Comparison of ENCODE assay signal across 8 cellular contexts in genomic region chr1:192580351-192580962, GRCh38. TPM values are rescaled to one million over a fixed set of nuclear protein-coding genes. Genes with fewer than 3 reads are reported as not detected.
DNase-seq lines count a peak whose midpoint lies in the region; ATAC-seq and TF ChIP-seq lines count a peak whose summit lies in the region.

No MANE protein-coding gene starts in this region.

- CTCF ChIA-PET in WTC11 (lab: Charles Lee) = interaction anchor here (1.4 kb wide), 1 partner anchor 103 kb away, joined by 7 read pairs; no protein-coding TSS in a partner anchor

- no peaks in the 10 kb centered on the region for H3K27me3 ChIP-seq in cardiac muscle cell

- no peaks in the 10 kb centered on the region for H3K9me3 ChIP-seq in cardiac muscle cell (ENCODE audit: low read depth)

- DNase-seq in NCI-H1417 (lab: John Stamatoyannopoulos, UW) (peak in 2 of 3 experiments; percentile 21 to 49), NCI-H1417 treated with DMSO at 0.1 percent for 48 hours (lab: John Stamatoyannopoulos, UW) (no peak), HS-27A (ENCODE audit: low read depth) (peak; percentile 17), WTC11 (ENCODE audit: low spot score) (no peak), cardiac muscle cell (ENCODE audit: low read depth in 1 of 2, low spot score in 1 of 2) (peak; percentile 23 to 77), NCI-H1092 treated with DMSO at 0.1 percent for 48 hours (lab: John Stamatoyannopoulos, UW) (no peak)
- no peak for DNase-seq in stimulated activated effector memory CD8-positive, alpha-beta T cell treated with anti-CD3 and anti-CD28 coated beads, Interleukin-12 subunit alpha, Interleukin-12 subunit beta, amount 100 ng/mL, for 72 hours (ENCODE audit: low spot score in 2 of 2)

- peaks cover 10% of the 10 kb centered on the region for H3K4me1 Mint-ChIP-seq in WTC11
- peaks cover 19% of the 10 kb centered on the region for H3K4me1 Mint-ChIP-seq in stimulated activated effector memory CD8-positive, alpha-beta T cell treated with anti-CD3 and anti-CD28 coated beads, Interleukin-12 subunit alpha, Interleukin-12 subunit beta, amount 100 ng/mL, for 72 hours

- H3K27me3 Mint-ChIP-seq in WTC11 (ENCODE audit: low read depth) = no peaks in the 10 kb centered on the region

- no peak overlapping the region for H3K4me3 Mint-ChIP-seq in WTC11
- H3K4me3 Mint-ChIP-seq in stimulated activated effector memory CD8-positive, alpha-beta T cell treated with anti-CD3 and anti-CD28 coated beads, Interleukin-12 subunit alpha, Interleukin-12 subunit beta, amount 100 ng/mL, for 72 hours = peak overlapping the region; percentile 81

- no peak overlapping the region for H3K27ac Mint-ChIP-seq in WTC11
- H3K27ac Mint-ChIP-seq in stimulated activated effector memory CD8-positive, alpha-beta T cell treated with anti-CD3 and anti-CD28 coated beads, Interleukin-12 subunit alpha, Interleukin-12 subunit beta, amount 100 ng/mL, for 72 hours = peak overlapping the region; percentile 98

- H3K27ac ChIP-seq in cardiac muscle cell = no peak overlapping the region

- no peak for TF ChIP-seq CTCF in WTC11 (IDR thresholded peaks at IDR 0.05)
- TF ChIP-seq CTCF in cardiac muscle cell (IDR thresholded peaks at IDR 0.05; ENCODE audit: low read depth, low read length) = peak; percentile 61

- ATAC-seq in GM19395 (IDR thresholded peaks at IDR 0.05; ENCODE audit: unreplicated experiment) (peak; percentile 31), WTC11 (peak; percentile 98)
- peak; percentile 42 for ATAC-seq in stimulated activated effector memory CD8-positive, alpha-beta T cell treated with anti-CD3 and anti-CD28 coated beads, Interleukin-12 subunit alpha, Interleukin-12 subunit beta, amount 100 ng/mL, for 72 hours

- POLR2A ChIA-PET in WTC11 (lab: Charles Lee) = no interaction called here

- H3K4me3 ChIP-seq in cardiac muscle cell = no peak overlapping the region

- H3K9me3 Mint-ChIP-seq in WTC11 = no peaks in the 10 kb centered on the region
- no peaks in the 10 kb centered on the region for H3K9me3 Mint-ChIP-seq in stimulated activated effector memory CD8-positive, alpha-beta T cell treated with anti-CD3 and anti-CD28 coated beads, Interleukin-12 subunit alpha, Interleukin-12 subunit beta, amount 100 ng/mL, for 72 hours

- no peaks in the 10 kb centered on the region for H3K36me3 Mint-ChIP-seq in WTC11
- H3K36me3 Mint-ChIP-seq in stimulated activated effector memory CD8-positive, alpha-beta T cell treated with anti-CD3 and anti-CD28 coated beads, Interleukin-12 subunit alpha, Interleukin-12 subunit beta, amount 100 ng/mL, for 72 hours = peaks cover 59% of the 10 kb centered on the region

- H3K36me3 ChIP-seq in cardiac muscle cell = no peaks in the 10 kb centered on the region

- no peaks in the 10 kb centered on the region for H3K4me1 ChIP-seq in cardiac muscle cell (ENCODE audit: low read depth)

TF ChIP-seq in WTC11, 78 proteins besides CTCF, POLR2A, EP300 and RAD21:
- TF ChIP-seq MLX (CRISPR knock-in tag; IDR thresholded peaks at IDR 0.05) (no peak), OVOL2 (CRISPR knock-in tag; IDR thresholded peaks at IDR 0.05; ENCODE audit: borderline replicate concordance) (no peak), ZSCAN18 (CRISPR knock-in tag; IDR thresholded peaks at IDR 0.05) (no peak), AFF4 (CRISPR knock-in tag; IDR thresholded peaks at IDR 0.05; ENCODE audit: borderline replicate concordance) (no peak), NFYB (CRISPR knock-in tag; conservative IDR thresholded peaks at IDR 0.05; ENCODE audit: low read depth) (no peak), ELF4 (CRISPR knock-in tag; IDR thresholded peaks at IDR 0.05; ENCODE audit: low read depth) (no peak), HMGA2 (CRISPR knock-in tag; IDR thresholded peaks at IDR 0.05) (no peak), AR (CRISPR knock-in tag; IDR thresholded peaks at IDR 0.05) (no peak), FOXP4 (CRISPR knock-in tag; IDR thresholded peaks at IDR 0.05) (no peak), SMAD3 (CRISPR knock-in tag; IDR thresholded peaks at IDR 0.05; ENCODE audit: borderline replicate concordance) (no peak), ZNF138 (CRISPR knock-in tag; conservative IDR thresholded peaks at IDR 0.05) (no peak)

RNA-seq across cellular contexts. Expression of gene RGS1, which starts 4.9 kb away (rescaled TPM):
- total RNA-seq in WTC11 (2021) (0.14 to 0.22 TPM in 2 of 3 replicates, not detected in the other), cardiac muscle cell (not detected in 2 replicates)
- polyA plus RNA-seq in cardiac muscle cell = 0.12 TPM in 1 of 2 replicates, not detected in the other

RNA-seq across cellular contexts. Expression of gene RGS13, which starts 55.5 kb away (rescaled TPM):
- total RNA-seq in WTC11 (2021) (not detected in 3 replicates), cardiac muscle cell (1.3 and 1.4 TPM in 2 replicates)
- 2.0 and 4.8 TPM in 2 replicates for polyA plus RNA-seq in cardiac muscle cell

Comparison
In these comparisons a context has a peak if more than half of its experiments do, and no peak if none do; other contexts are left out.
1. DNase-seq: peak in NCI-H1417 (2 of 3), HS-27A (single experiment) and cardiac muscle cell (2 of 2); none in NCI-H1417 treated with DMSO at 0.1 percent for 48 hours (single experiment), WTC11 (single experiment), stimulated activated effector memory CD8-positive, alpha-beta T cell treated with anti-CD3 and anti-CD28 coated beads, Interleukin-12 subunit alpha, Interleukin-12 subunit beta, amount 100 ng/mL, for 72 hours (0 of 2) and NCI-H1092 treated with DMSO at 0.1 percent for 48 hours (single experiment).
2. ATAC-seq: peak in every context shown above with its lines; median percentile 98 in WTC11; 42 in stimulated activated effector memory CD8-positive, alpha-beta T cell treated with anti-CD3 and anti-CD28 coated beads, Interleukin-12 subunit alpha, Interleukin-12 subunit beta, amount 100 ng/mL, for 72 hours; 31 in GM19395.